In the genomic region with DNA sequence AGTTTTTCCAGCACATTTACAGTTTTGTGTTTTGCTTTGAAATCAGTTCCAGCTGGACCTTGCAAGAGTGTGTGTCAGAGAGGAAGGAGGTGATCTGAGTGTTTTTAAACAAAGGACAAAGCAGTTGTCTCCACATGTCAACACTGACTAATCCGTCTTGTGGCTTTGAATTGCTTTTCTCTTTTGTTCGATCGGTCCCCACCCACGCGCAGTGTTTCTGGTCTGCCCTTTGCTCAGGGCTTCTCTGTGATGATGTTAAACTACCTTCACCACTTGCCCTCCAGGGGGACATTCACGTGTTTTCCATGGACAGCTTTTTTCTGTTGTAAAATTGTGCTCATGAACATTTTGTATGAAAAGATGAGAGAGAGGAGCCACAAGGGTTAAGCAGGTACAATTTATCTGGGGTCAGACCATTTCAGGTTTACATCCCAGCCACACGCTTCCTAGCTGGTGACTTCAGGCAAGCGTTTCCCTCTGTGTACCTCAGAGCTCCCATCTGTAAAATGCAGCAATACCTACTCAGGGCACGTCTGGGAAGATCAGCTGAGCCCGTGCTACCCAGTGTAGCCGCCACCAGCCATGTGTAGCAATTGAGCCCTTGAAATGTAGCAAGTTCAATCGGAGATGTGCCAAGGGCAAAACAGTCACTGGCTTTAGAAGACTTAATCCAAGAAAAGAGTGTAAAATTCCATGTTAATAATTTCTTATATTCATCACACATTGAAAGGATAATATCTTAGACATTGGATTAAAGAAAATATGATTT, we compare ENCODE assay signal across 10 cellular contexts. TPM values are rescaled to one million over a fixed set of nuclear protein-coding genes. Genes with fewer than 3 reads are reported as not detected.
DNase-seq lines count a peak whose midpoint lies in the region; ATAC-seq and TF ChIP-seq lines count a peak whose summit lies in the region.
"Had no signal": no experiment of that assay in that cellular context is flagged by ENCODE, and none has a peak within 500 bp of the region (broad histone marks: within the 10 kb centered on the region; RNA-seq: fewer than 3 reads in every experiment).

No MANE protein-coding gene starts in this region.

- H3K27ac Mint-ChIP-seq in activated T-helper 17 cell treated with anti-CD3 and anti-CD28 coated beads, Interleukin-2, amount 50 U/mL, for 72 hours: peak overlapping the region; percentile 85
- H3K27ac Mint-ChIP-seq in glutamatergic neuron (ENCODE audit: unreplicated experiment): no peak overlapping the region

- peak; percentile 95 for ATAC-seq in activated T-helper 17 cell treated with anti-CD3 and anti-CD28 coated beads, Interleukin-2, amount 50 U/mL, for 72 hours (replicated peaks)

- H3K27ac ChIP-seq in layer of hippocampus (ENCODE audit: low read depth, low read length): peak overlapping the region; percentile 42
- H3K27ac ChIP-seq in substantia nigra (ENCODE audit: low read depth, low read length, poor library complexity, severe bottlenecking): peak overlapping the region; percentile 84

- peak overlapping the region; percentile 54 for H3K4me3 Mint-ChIP-seq in activated T-helper 17 cell treated with anti-CD3 and anti-CD28 coated beads, Interleukin-2, amount 50 U/mL, for 72 hours
- no peak overlapping the region for H3K4me3 Mint-ChIP-seq in glutamatergic neuron (ENCODE audit: unreplicated experiment)
- H3K4me3 Mint-ChIP-seq: CD4-positive, CD25-positive, alpha-beta regulatory T cell had no signal

- DNase-seq in activated T-cell treated with anti-CD3 and anti-CD28 coated beads for 24 hours (ENCODE audit: low read depth) (peak; percentile 12), activated T-cell treated with anti-CD3 and anti-CD28 coated beads for 4 hours (no peak), substantia nigra (lab: John Stamatoyannopoulos, UW) (peak in 17 of 49 donors; percentile 5 to 49 (median 24)), glutamatergic neuron (no peak), NCI-H345 (lab: John Stamatoyannopoulos, UW) (no peak), AML-193 (lab: John Stamatoyannopoulos, UW) (no peak)
- DNase-seq: NK-92 treated with Interleukin-12 subunit alpha and Interleukin-12 subunit beta, amount 100 ng/mL, for 24 hours had no signal

- no peaks in the 10 kb centered on the region for H3K9me3 Mint-ChIP-seq in activated T-helper 17 cell treated with anti-CD3 and anti-CD28 coated beads, Interleukin-2, amount 50 U/mL, for 72 hours
- H3K9me3 Mint-ChIP-seq in glutamatergic neuron (ENCODE audit: unreplicated experiment): peaks cover 5% of the 10 kb centered on the region

- H3K36me3 Mint-ChIP-seq in activated T-helper 17 cell treated with anti-CD3 and anti-CD28 coated beads, Interleukin-2, amount 50 U/mL, for 72 hours (ENCODE audit: low read depth): peaks cover 97% of the 10 kb centered on the region
- peaks cover 11% of the 10 kb centered on the region for H3K36me3 Mint-ChIP-seq in glutamatergic neuron (ENCODE audit: unreplicated experiment)

- TF ChIP-seq CTCF in glutamatergic neuron (IDR thresholded peaks at IDR 0.05; ENCODE audit: partially characterized antibody, unreplicated experiment): no peak

- H3K27me3 Mint-ChIP-seq in activated T-helper 17 cell treated with anti-CD3 and anti-CD28 coated beads, Interleukin-2, amount 50 U/mL, for 72 hours: no peaks in the 10 kb centered on the region
- peaks cover 2% of the 10 kb centered on the region for H3K27me3 Mint-ChIP-seq in glutamatergic neuron (ENCODE audit: unreplicated experiment)
- H3K27me3 Mint-ChIP-seq: CD4-positive, CD25-positive, alpha-beta regulatory T cell had no signal

- peaks cover 13% of the 10 kb centered on the region for H3K4me1 Mint-ChIP-seq in activated T-helper 17 cell treated with anti-CD3 and anti-CD28 coated beads, Interleukin-2, amount 50 U/mL, for 72 hours
- no peaks in the 10 kb centered on the region for H3K4me1 Mint-ChIP-seq in glutamatergic neuron (ENCODE audit: low read depth, unreplicated experiment)

- no peaks in the 10 kb centered on the region for H3K27me3 ChIP-seq in layer of hippocampus (ENCODE audit: control insufficient read depth, insufficient read depth, low read length)

RNA-seq across cellular contexts. Expression of gene PLA2G4C, which starts 13.5 kb away (rescaled TPM):
- 10 to 100 TPM in 1 of 2 donors, 1 to 10 TPM in 1; 9.0 to 57.2 TPM for total RNA-seq in activated T-helper 17 cell treated with anti-CD3 and anti-CD28 coated beads, Interleukin-2, amount 50 U/mL, for 72 hours
- 2.5 TPM for total RNA-seq in glutamatergic neuron (ENCODE audit: unreplicated experiment)

RNA-seq across cellular contexts. Expression of gene LIG1, which starts 46.1 kb away (rescaled TPM):
- total RNA-seq in activated T-helper 17 cell treated with anti-CD3 and anti-CD28 coated beads, Interleukin-2, amount 50 U/mL, for 72 hours: 100 to 1,000 TPM; 154 to 206 TPM
- 16.9 TPM for total RNA-seq in glutamatergic neuron (ENCODE audit: unreplicated experiment)

RNA-seq across cellular contexts. Expression of gene ZSWIM9, which starts 46.4 kb away (rescaled TPM):
- total RNA-seq in activated T-helper 17 cell treated with anti-CD3 and anti-CD28 coated beads, Interleukin-2, amount 50 U/mL, for 72 hours: 10 to 100 TPM in 1 of 2 donors, 1 to 10 TPM in 1; 9.9 to 11.3 TPM
- 6.7 TPM for total RNA-seq in glutamatergic neuron (ENCODE audit: unreplicated experiment)
